In the genomic region with DNA sequence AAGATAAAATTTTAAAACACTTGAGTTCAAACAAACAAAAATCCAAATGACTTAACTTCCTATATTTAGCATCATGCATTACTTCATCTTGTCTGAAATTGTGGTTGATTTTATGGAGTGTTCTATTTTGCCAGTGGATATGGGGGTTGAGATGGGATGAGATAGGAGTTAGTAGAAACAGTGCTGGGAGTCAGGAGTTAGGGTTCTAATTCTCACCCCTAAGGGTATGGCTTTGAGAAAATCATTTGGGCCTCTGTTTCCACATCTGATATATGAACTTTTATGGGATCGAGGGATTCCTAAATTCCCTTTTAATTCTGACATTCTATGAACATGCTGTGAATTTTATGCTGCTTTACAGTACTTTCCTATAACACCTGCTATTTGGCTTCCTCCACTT, we compare ENCODE assay signal across 10 cellular contexts. TPM values are rescaled to one million over a fixed set of nuclear protein-coding genes. Genes with fewer than 3 reads are reported as not detected.
"Had no signal": no experiment of that assay in that cellular context is flagged by ENCODE, and none has a peak within 500 bp of the region (broad histone marks: within the 10 kb centered on the region; RNA-seq: fewer than 3 reads in every experiment).

No MANE protein-coding gene starts in this region.

- H2AFZ ChIP-seq: GM23248, GM23338 had no signal

- H3K36me3 ChIP-seq: HAP-1 had no signal

- H3K4me2 ChIP-seq: GM23338 had no signal

- H3K27ac ChIP-seq: GM23248 had no signal

- H3K4me1 ChIP-seq: HAP-1 had no signal

- H3K4me3 ChIP-seq: GM23248, GM23338, HAP-1 had no signal

- H3K9ac ChIP-seq: GM23248 had no signal

- H3K9me3 ChIP-seq: HAP-1 had no signal

- FAIRE-seq: H1, H54 had no signal

- DNase-seq: GM23248, GOT3, H7, H9, HCEC 1CT, HFFc6 had no signal

RNA-seq across cellular contexts. Expression of gene CALCA, which starts 5.3 kb away (rescaled TPM):
- total RNA-seq: H9, HFFc6 had no signal
- polyA plus RNA-seq: GM23248 had no signal
